9 cellular contexts compared by ENCODE assay signal in genomic region chr6:44249082-44249748, GRCh38. TPM values are rescaled to one million over a fixed set of nuclear protein-coding genes. Genes with fewer than 3 reads are reported as not detected.
DNase-seq lines count a peak whose midpoint lies in the region; ATAC-seq and TF ChIP-seq lines count a peak whose summit lies in the region.
"Had no signal": no experiment of that assay in that cellular context is flagged by ENCODE, and none has a peak within 500 bp of the region (broad histone marks: within the 10 kb centered on the region; RNA-seq: fewer than 3 reads in every experiment).

No MANE protein-coding gene starts in this region.

- H3K27ac Mint-ChIP-seq in T-helper 1 cell treated with Interleukin-12 subunit alpha and Interleukin-12 subunit beta and Interleukin-4 antibody, amounts not matched to agents 30 μg/mL and 1 μg/mL, for 36 hours: peak overlapping the region; percentile 98
- H3K27ac Mint-ChIP-seq in activated CD4-positive, alpha-beta memory T cell treated with anti-CD3 and anti-CD28 coated beads for 36 hours: peak overlapping the region; percentile 99

- DNase-seq in T-helper 1 cell (no peak), hepatocyte (ENCODE audit: low spot score) (no peak), spleen (peak; percentile 70), activated gamma-delta T cell treated with Interleukin-2 at 50 U/mL for 16 hours (no peak), globus pallidus (ENCODE audit: low spot score) (no peak)
- DNase-seq in activated CD4-positive, alpha-beta memory T cell treated with anti-CD3 and anti-CD28 coated beads for 36 hours: no peak

- intact Hi-C loops in activated CD4-positive, alpha-beta memory T cell treated with anti-CD3 and anti-CD28 coated beads for 36 hours (cut with micrococcal nuclease): loop anchor here (5.0 kb wide), 2 partner anchors 477 to 612 kb away; partner anchors contain the start of genes MAD2L1BP and VEGFA
- intact Hi-C loops in spleen (cut with DNase I; ENCODE audit: low total_unique reads): no loop called here

- H4K20me1 ChIP-seq in hepatocyte (ENCODE audit: insufficient read depth, poor library complexity, severe bottlenecking): peaks cover 72% of the 10 kb centered on the region

- 85% methylated on average over 9 of the region's 9 CpGs for WGBS in hepatocyte (ENCODE audit: low lambda C conversion rate, missing lambda C conversion rate)
- WGBS in spleen, 5 donors: 74 to 84% (median 83%) methylated on average over 9 of the region's 9 CpGs

- H3K27me3 Mint-ChIP-seq in T-helper 1 cell treated with Interleukin-12 subunit alpha and Interleukin-12 subunit beta and Interleukin-4 antibody, amounts not matched to agents 30 μg/mL and 1 μg/mL, for 36 hours (ENCODE audit: low read depth): no peaks in the 10 kb centered on the region
- H3K27me3 Mint-ChIP-seq in activated CD4-positive, alpha-beta memory T cell treated with anti-CD3 and anti-CD28 coated beads for 36 hours: peaks cover 4% of the 10 kb centered on the region

- no peaks in the 10 kb centered on the region for H3K9me2 ChIP-seq in hepatocyte (replicated peaks; ENCODE audit: insufficient read depth)

- peaks cover 63% of the 10 kb centered on the region for H3K36me3 Mint-ChIP-seq in T-helper 1 cell treated with Interleukin-12 subunit alpha and Interleukin-12 subunit beta and Interleukin-4 antibody, amounts not matched to agents 30 μg/mL and 1 μg/mL, for 36 hours (ENCODE audit: low read depth)
- H3K36me3 Mint-ChIP-seq in activated CD4-positive, alpha-beta memory T cell treated with anti-CD3 and anti-CD28 coated beads for 36 hours: peaks cover 73% of the 10 kb centered on the region

- H3K9me3 Mint-ChIP-seq in T-helper 1 cell treated with Interleukin-12 subunit alpha and Interleukin-12 subunit beta and Interleukin-4 antibody, amounts not matched to agents 30 μg/mL and 1 μg/mL, for 36 hours: no peaks in the 10 kb centered on the region
- H3K9me3 Mint-ChIP-seq in activated CD4-positive, alpha-beta memory T cell treated with anti-CD3 and anti-CD28 coated beads for 36 hours: no peaks in the 10 kb centered on the region

- H3K27ac ChIP-seq in hepatocyte (peak overlapping the region; percentile 97), spleen (peak overlapping the region in 4 of 8 donors; percentile 98 to 99 (median 99))

- no peak for ATAC-seq in HG02870 (IDR thresholded peaks at IDR 0.05; ENCODE audit: unreplicated experiment)

- peaks cover 16% of the 10 kb centered on the region for H3K4me1 ChIP-seq in hepatocyte (ENCODE audit: insufficient read depth)
- H3K4me1 ChIP-seq in spleen: peaks cover 21 to 79% (median 57%) of the 10 kb centered on the region in 6 donors

- H3K4me3 ChIP-seq in hepatocyte: peak overlapping the region; percentile 99
- H3K4me3 ChIP-seq in spleen: peak overlapping the region in 3 of 8 donors; percentile 73 to 99 (median 99)

- TF ChIP-seq POLR2A in spleen (IDR thresholded peaks at IDR 0.05): no peak

- peaks cover 69% of the 10 kb centered on the region for H3K79me2 ChIP-seq in hepatocyte

- no peaks in the 10 kb centered on the region for H3K27me3 ChIP-seq in hepatocyte
- no peaks in the 10 kb centered on the region for H3K27me3 ChIP-seq in spleen (replicated peaks in 1 of 7)

- no peaks in the 10 kb centered on the region for H3K36me3 ChIP-seq in hepatocyte (replicated peaks; ENCODE audit: insufficient read depth, low read depth)
- H3K36me3 ChIP-seq in spleen: peaks cover 7 to 62% (median 59%) of the 10 kb centered on the region in 6 donors

- CTCF ChIA-PET in activated CD4-positive, alpha-beta memory T cell treated with anti-CD3 and anti-CD28 coated beads for 36 hours (lab: Charles Lee): interaction anchor here (1.1 to 5.1 kb wide), 3 partner anchors 8 to 15 kb away, joined by 3 to 49 read pairs (median 15); partner anchors contain the start of gene SLC35B2

- POLR2A ChIA-PET in activated CD4-positive, alpha-beta memory T cell treated with anti-CD3 and anti-CD28 coated beads for 36 hours (lab: Charles Lee): interaction anchor here (4.8 to 6.3 kb wide), 4 partner anchors 8 to 26 kb away, joined by 42 to 139 read pairs (median 86); partner anchors contain the start of genes SLC29A1 and SLC35B2

- no peaks in the 10 kb centered on the region for H3K9me3 ChIP-seq in hepatocyte (ENCODE audit: low read depth)
- H3K9me3 ChIP-seq in spleen: no peaks in the 10 kb centered on the region

- TF ChIP-seq CTCF in hepatocyte (IDR thresholded peaks at IDR 0.05; ENCODE audit: poor library complexity) (no peak), spleen (IDR thresholded peaks at IDR 0.05 in 8 of 11, conservative IDR thresholded peaks at IDR 0.05 in 3 of 11) (no peak)

- H2AFZ ChIP-seq in hepatocyte: no peak overlapping the region

- H3K4me1 Mint-ChIP-seq in T-helper 1 cell treated with Interleukin-12 subunit alpha and Interleukin-12 subunit beta and Interleukin-4 antibody, amounts not matched to agents 30 μg/mL and 1 μg/mL, for 36 hours (ENCODE audit: low read depth): peaks cover 41% of the 10 kb centered on the region
- H3K4me1 Mint-ChIP-seq in activated CD4-positive, alpha-beta memory T cell treated with anti-CD3 and anti-CD28 coated beads for 36 hours (ENCODE audit: low read depth): peaks cover 63% of the 10 kb centered on the region

- peak overlapping the region; percentile 96 for H3K4me3 Mint-ChIP-seq in T-helper 1 cell treated with Interleukin-12 subunit alpha and Interleukin-12 subunit beta and Interleukin-4 antibody, amounts not matched to agents 30 μg/mL and 1 μg/mL, for 36 hours
- H3K4me3 Mint-ChIP-seq in activated CD4-positive, alpha-beta memory T cell treated with anti-CD3 and anti-CD28 coated beads for 36 hours: peak overlapping the region; percentile 96

- H3K4me2 ChIP-seq in hepatocyte: peak overlapping the region; percentile 88

RNA-seq across cellular contexts. Expression of gene HSP90AB1, which starts 2.3 kb away (rescaled TPM):
- 1,000 to 10,000 TPM; 1,671 to 1,695 TPM for total RNA-seq in activated CD4-positive, alpha-beta memory T cell treated with anti-CD3 and anti-CD28 coated beads for 36 hours
- total RNA-seq in hepatocyte: 884 and 891 TPM in 2 replicates
- polyA plus RNA-seq in hepatocyte: 422 and 440 TPM in 2 replicates
- total RNA-seq in spleen: 100 to 1,000 TPM; 372 to 546 (median 415) TPM
- 100 to 1,000 TPM; 196 to 330 (median 302) TPM for polyA plus RNA-seq in spleen

RNA-seq across cellular contexts. Expression of gene SLC35B2, which starts 8.1 kb away (rescaled TPM):
- 10 to 100 TPM; 16.5 to 16.8 TPM for total RNA-seq in activated CD4-positive, alpha-beta memory T cell treated with anti-CD3 and anti-CD28 coated beads for 36 hours
- 73.0 and 74.1 TPM in 2 replicates for total RNA-seq in hepatocyte
- 92.9 and 104 TPM in 2 replicates for polyA plus RNA-seq in hepatocyte
- 10 to 100 TPM; 22.4 to 30.4 (median 27.9) TPM for total RNA-seq in spleen
- 10 to 100 TPM; 17.6 to 22.0 (median 21.7) TPM for polyA plus RNA-seq in spleen

RNA-seq across cellular contexts. Expression of gene NFKBIE, which starts 16.1 kb away (rescaled TPM):
- total RNA-seq in activated CD4-positive, alpha-beta memory T cell treated with anti-CD3 and anti-CD28 coated beads for 36 hours: 10 to 100 TPM; 24.7 to 25.1 TPM
- 13.2 and 16.7 TPM in 2 replicates for total RNA-seq in hepatocyte
- 9.6 and 14.0 TPM in 2 replicates for polyA plus RNA-seq in hepatocyte
- 10 to 100 TPM; 32.2 to 89.7 (median 60.7) TPM for total RNA-seq in spleen
- 10 to 100 TPM; 41.3 to 49.8 (median 42.3) TPM for polyA plus RNA-seq in spleen

RNA-seq across cellular contexts. Expression of gene TMEM151B, which starts 21.0 kb away (rescaled TPM):
- under 1 TPM; 0.07 to 0.12 TPM for total RNA-seq in activated CD4-positive, alpha-beta memory T cell treated with anti-CD3 and anti-CD28 coated beads for 36 hours
- total RNA-seq in hepatocyte: 0.30 and 0.44 TPM in 2 replicates
- polyA plus RNA-seq in hepatocyte: 0.30 and 1.0 TPM in 2 replicates
- under 1 TPM in 1 of 7 donors, not detected in 6; 0.17 TPM for total RNA-seq in spleen
- polyA plus RNA-seq in spleen: under 1 TPM in 2 of 3 donors, not detected in 1; 0.03 to 0.11 TPM
- total RNA-seq: NCI-H460 had no signal

RNA-seq across cellular contexts. Expression of gene SLC29A1, which starts 25.8 kb away (rescaled TPM):
- total RNA-seq in activated CD4-positive, alpha-beta memory T cell treated with anti-CD3 and anti-CD28 coated beads for 36 hours: 10 to 100 TPM; 47.6 to 50.0 TPM
- total RNA-seq in hepatocyte (23.3 and 32.4 TPM in 2 replicates), spleen (10 to 100 TPM; 28.3 to 49.4 (median 33.7) TPM)
- polyA plus RNA-seq in hepatocyte (28.5 and 30.8 TPM in 2 replicates), spleen (10 to 100 TPM in 1 of 3 donors, 1 to 10 TPM in 2; 8.5 to 18.4 (median 9.2) TPM)
